8 cellular contexts compared by ENCODE assay signal in the genomic region with DNA sequence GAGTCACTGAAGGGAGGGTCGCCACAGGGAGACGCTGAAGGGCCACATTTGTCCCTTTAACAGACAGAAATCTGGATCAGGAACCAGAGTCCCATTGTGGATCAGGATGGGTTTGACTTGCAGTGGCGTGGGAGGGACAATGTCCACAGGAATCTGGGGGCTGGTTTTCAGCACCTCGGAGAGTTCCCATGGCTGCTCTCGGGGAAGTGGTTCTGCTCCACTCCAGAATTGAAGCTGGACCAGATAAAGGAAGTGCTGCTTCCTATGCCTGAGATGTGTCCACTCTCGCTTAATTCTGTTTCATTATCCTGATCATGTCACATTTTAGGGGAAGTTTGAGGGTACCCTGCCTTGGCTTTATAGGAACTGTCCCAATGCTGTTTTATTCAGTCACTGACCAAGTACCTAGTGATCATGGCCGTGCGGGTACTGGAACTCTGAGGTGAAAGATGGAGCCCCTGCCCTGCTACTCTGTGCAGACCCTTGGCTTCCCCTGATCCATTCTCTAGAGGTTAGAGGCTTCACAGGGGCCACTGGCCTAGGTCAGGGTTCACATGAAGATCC. TPM values are rescaled to one million over a fixed set of nuclear protein-coding genes. Genes with fewer than 3 reads are reported as not detected.
DNase-seq lines count a peak whose midpoint lies in the region; ATAC-seq and TF ChIP-seq lines count a peak whose summit lies in the region.

No MANE protein-coding gene starts in this region.

- no peak for ATAC-seq in HG03175 (IDR thresholded peaks at IDR 0.05; ENCODE audit: unreplicated experiment)

- no peak overlapping the region for H3K4me3 Mint-ChIP-seq in activated T-helper 2 cell treated with anti-CD3 and anti-CD28 coated beads, Interferon-gamma antibody, Interleukin-2, Interleukin-4, amounts not matched to agents 10 μg/mL and 5 μg/mL and 100 μg/mL, durations not matched to agents 14 hours and 24 hours and 36 hours (ENCODE audit: low read depth)

- no peaks in the 10 kb centered on the region for H3K36me3 Mint-ChIP-seq in activated T-helper 2 cell treated with anti-CD3 and anti-CD28 coated beads, Interferon-gamma antibody, Interleukin-2, Interleukin-4, amounts not matched to agents 10 μg/mL and 5 μg/mL and 100 μg/mL, durations not matched to agents 14 hours and 24 hours and 36 hours (ENCODE audit: low read depth)

- intact Hi-C loops in activated T-helper 2 cell treated with anti-CD3 and anti-CD28 coated beads, Interferon-gamma antibody, Interleukin-2, Interleukin-4, amounts not matched to agents 10 μg/mL and 5 μg/mL and 100 μg/mL, durations not matched to agents 14 hours and 24 hours and 36 hours (cut with micrococcal nuclease), result no loop called here

- H3K9me3 Mint-ChIP-seq in activated T-helper 2 cell treated with anti-CD3 and anti-CD28 coated beads, Interferon-gamma antibody, Interleukin-2, Interleukin-4, amounts not matched to agents 10 μg/mL and 5 μg/mL and 100 μg/mL, durations not matched to agents 14 hours and 24 hours and 36 hours, result no peaks in the 10 kb centered on the region

- DNase-seq in stimulated activated CD4-positive, alpha-beta T cell treated with anti-CD3 and anti-CD28 coated beads, Interleukin-12 subunit alpha, Interleukin-12 subunit beta, amount 100 ng/mL, for 4 hours, result peak; percentile 10
- no peak for DNase-seq in stimulated activated CD4-positive, alpha-beta T cell treated with anti-CD3 and anti-CD28 coated beads, Interleukin-1b, Interleukin-23, amount 100 ng/mL, for 48 hours
- peak; percentile 30 for DNase-seq in activated T-helper 2 cell treated with anti-CD3 and anti-CD28 coated beads, Interferon-gamma antibody, Interleukin-2, Interleukin-4, amounts not matched to agents 10 μg/mL and 5 μg/mL and 100 μg/mL, durations not matched to agents 14 hours and 24 hours and 36 hours (ENCODE audit: low spot score)
- DNase-seq in iris pigment epithelial cell (ENCODE audit: low read depth), result peak; percentile 32
- no peak for DNase-seq in NCI-H2171 treated with DMSO at 0.1 percent for 48 hours (lab: John Stamatoyannopoulos, UW)
- DNase-seq in GM13977 (ENCODE audit: low spot score), result no peak
- DNase-seq in NCI-H510A treated with DMSO at 0.1 percent for 48 hours (lab: John Stamatoyannopoulos, UW), result no peak

- no peak for TF ChIP-seq CTCF in GM13977 (IDR thresholded peaks at IDR 0.05; ENCODE audit: extremely low read depth, insufficient read depth, missing control alignments)

- no peak overlapping the region for H3K27ac Mint-ChIP-seq in activated T-helper 2 cell treated with anti-CD3 and anti-CD28 coated beads, Interferon-gamma antibody, Interleukin-2, Interleukin-4, amounts not matched to agents 10 μg/mL and 5 μg/mL and 100 μg/mL, durations not matched to agents 14 hours and 24 hours and 36 hours

- in situ Hi-C loops in GM13977 (cut with MboI; ENCODE audit: low pct_unique_long_range_greater_than_20kb, low sequenced_read_pairs, unreplicated experiment), result loop anchor here (10.0 kb wide), 1 partner anchor 59 kb away; no protein-coding TSS in a partner anchor

- H3K27me3 Mint-ChIP-seq in activated T-helper 2 cell treated with anti-CD3 and anti-CD28 coated beads, Interferon-gamma antibody, Interleukin-2, Interleukin-4, amounts not matched to agents 10 μg/mL and 5 μg/mL and 100 μg/mL, durations not matched to agents 14 hours and 24 hours and 36 hours (ENCODE audit: low read depth), result no peaks in the 10 kb centered on the region

- H3K4me1 Mint-ChIP-seq in activated T-helper 2 cell treated with anti-CD3 and anti-CD28 coated beads, Interferon-gamma antibody, Interleukin-2, Interleukin-4, amounts not matched to agents 10 μg/mL and 5 μg/mL and 100 μg/mL, durations not matched to agents 14 hours and 24 hours and 36 hours (ENCODE audit: low read depth), result peaks cover 5% of the 10 kb centered on the region

RNA-seq across cellular contexts. Expression of gene ENHO, which starts 28.7 kb away (rescaled TPM):
- not detected in 2 replicates for total RNA-seq in activated T-helper 2 cell treated with anti-CD3 and anti-CD28 coated beads, Interferon-gamma antibody, Interleukin-2, Interleukin-4, amounts not matched to agents 10 μg/mL and 5 μg/mL and 100 μg/mL, durations not matched to agents 14 hours and 24 hours and 36 hours

RNA-seq across cellular contexts. Expression of gene DNAI1, which starts 35.4 kb away (rescaled TPM):
- total RNA-seq in activated T-helper 2 cell treated with anti-CD3 and anti-CD28 coated beads, Interferon-gamma antibody, Interleukin-2, Interleukin-4, amounts not matched to agents 10 μg/mL and 5 μg/mL and 100 μg/mL, durations not matched to agents 14 hours and 24 hours and 36 hours, result not detected in 2 replicates

RNA-seq across cellular contexts. Expression of gene FAM219A, which starts 35.7 kb away (rescaled TPM):
- 17.3 and 19.7 TPM in 2 replicates for total RNA-seq in activated T-helper 2 cell treated with anti-CD3 and anti-CD28 coated beads, Interferon-gamma antibody, Interleukin-2, Interleukin-4, amounts not matched to agents 10 μg/mL and 5 μg/mL and 100 μg/mL, durations not matched to agents 14 hours and 24 hours and 36 hours

Comparison
In these comparisons a context has a peak if more than half of its experiments do, and no peak if none do; other contexts are left out.
1. DNase-seq: peak in stimulated activated CD4-positive, alpha-beta T cell treated with anti-CD3 and anti-CD28 coated beads, Interleukin-12 subunit alpha, Interleukin-12 subunit beta, amount 100 ng/mL, for 4 hours (single experiment), activated T-helper 2 cell treated with anti-CD3 and anti-CD28 coated beads, Interferon-gamma antibody, Interleukin-2, Interleukin-4, amounts not matched to agents 10 μg/mL and 5 μg/mL and 100 μg/mL, durations not matched to agents 14 hours and 24 hours and 36 hours (single experiment) and iris pigment epithelial cell (single experiment); none in stimulated activated CD4-positive, alpha-beta T cell treated with anti-CD3 and anti-CD28 coated beads, Interleukin-1b, Interleukin-23, amount 100 ng/mL, for 48 hours (single experiment), NCI-H2171 treated with DMSO at 0.1 percent for 48 hours (single experiment), GM13977 (single experiment) and NCI-H510A treated with DMSO at 0.1 percent for 48 hours (single experiment).